Comparison of ENCODE assay signal across 1 cellular context in the genomic region with DNA sequence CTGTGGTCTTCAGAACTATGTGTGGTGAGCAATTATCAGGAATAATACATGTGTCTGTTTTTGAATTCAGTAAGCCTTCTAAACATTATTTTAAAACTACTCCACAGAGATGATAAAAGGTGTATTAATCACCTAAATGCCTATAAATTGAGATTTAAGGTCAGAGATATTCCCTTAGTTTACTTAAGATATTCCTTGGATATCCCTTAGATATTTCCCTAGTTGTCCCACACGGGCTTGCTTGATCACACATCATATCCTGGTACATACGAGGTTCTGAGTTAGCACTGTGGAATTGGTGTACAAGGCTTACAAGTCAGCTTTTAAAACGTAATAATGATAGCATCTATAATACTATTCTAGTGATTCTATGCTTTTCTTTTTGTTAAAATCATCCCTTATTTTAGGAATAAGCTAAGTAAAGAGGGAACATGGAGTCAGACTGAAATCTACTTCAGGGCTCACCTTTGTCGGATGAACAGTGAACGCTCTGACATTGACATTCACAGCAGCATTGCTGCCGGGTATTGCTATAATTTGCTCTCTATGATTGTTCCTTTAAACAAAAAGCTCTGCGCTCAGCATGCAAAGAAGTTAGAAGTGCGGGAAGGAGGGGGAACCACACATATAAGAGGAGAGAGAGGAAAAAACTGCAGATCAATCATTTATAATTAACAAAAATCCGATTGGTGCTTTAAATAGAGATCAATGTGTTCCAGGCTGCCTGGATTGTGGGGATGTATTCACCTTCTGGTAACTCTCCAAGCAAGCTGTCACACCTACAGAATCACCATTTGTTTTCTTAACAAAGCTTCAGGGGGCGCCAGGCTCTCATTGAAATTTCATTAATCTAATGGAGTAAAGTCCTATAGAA.
TF ChIP-seq lines count a peak whose summit lies in the region.

No MANE protein-coding gene starts in this region.

TF ChIP-seq in HCT116, 20 proteins besides CTCF, POLR2A, EP300 and RAD21 (continued from another document):
- TF ChIP-seq, protein P1, sequence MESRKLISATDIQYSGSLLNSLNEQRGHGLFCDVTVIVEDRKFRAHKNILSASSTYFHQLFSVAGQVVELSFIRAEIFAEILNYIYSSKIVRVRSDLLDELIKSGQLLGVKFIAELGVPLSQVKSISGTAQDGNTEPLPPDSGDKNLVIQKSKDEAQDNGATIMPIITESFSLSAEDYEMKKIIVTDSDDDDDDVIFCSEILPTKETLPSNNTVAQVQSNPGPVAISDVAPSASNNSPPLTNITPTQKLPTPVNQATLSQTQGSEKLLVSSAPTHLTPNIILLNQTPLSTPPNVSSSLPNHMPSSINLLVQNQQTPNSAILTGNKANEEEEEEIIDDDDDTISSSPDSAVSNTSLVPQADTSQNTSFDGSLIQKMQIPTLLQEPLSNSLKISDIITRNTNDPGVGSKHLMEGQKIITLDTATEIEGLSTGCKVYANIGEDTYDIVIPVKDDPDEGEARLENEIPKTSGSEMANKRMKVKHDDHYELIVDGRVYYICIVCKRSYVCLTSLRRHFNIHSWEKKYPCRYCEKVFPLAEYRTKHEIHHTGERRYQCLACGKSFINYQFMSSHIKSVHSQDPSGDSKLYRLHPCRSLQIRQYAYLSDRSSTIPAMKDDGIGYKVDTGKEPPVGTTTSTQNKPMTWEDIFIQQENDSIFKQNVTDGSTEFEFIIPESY (IDR thresholded peaks at IDR 0.05; ENCODE audit: extremely low read depth, insufficient replicate concordance, low read length): no peak
- TF ChIP-seq ZFX (IDR thresholded peaks at IDR 0.05) (no peak), TCF7L2 (IDR thresholded peaks at IDR 0.05; ENCODE audit: borderline replicate concordance, extremely low read depth, insufficient read depth, insufficient read length) (no peak), EGR1 (IDR thresholded peaks at IDR 0.05; ENCODE audit: low read depth) (no peak), FOSL1 (IDR thresholded peaks at IDR 0.05; ENCODE audit: low read depth) (no peak), REST (IDR thresholded peaks at IDR 0.05; ENCODE audit: low read depth) (no peak), ELF1 (IDR thresholded peaks at IDR 0.05; ENCODE audit: borderline replicate concordance, low read depth) (no peak)
